In genomic region chr7:18414885-18415284, GRCh38 we compare ENCODE assay signal across 14 cellular contexts.
"Had no signal": no experiment of that assay in that cellular context is flagged by ENCODE, and none has a peak within 500 bp of the region (broad histone marks: within the 10 kb centered on the region; RNA-seq: fewer than 3 reads in every experiment).

No MANE protein-coding gene starts in this region.

- H3K4me1 Mint-ChIP-seq: activated CD4-positive, alpha-beta memory T cell treated with anti-CD3 and anti-CD28 coated beads, Interleukin-2, amount 10 ng/mL, durations not matched to agents 7 days and 5 days had no signal

- DNase-seq: activated CD4-positive, alpha-beta memory T cell treated with anti-CD3 and anti-CD28 coated beads, Interleukin-2, amount 10 ng/mL, durations not matched to agents 7 days and 5 days; activated T-cell treated with anti-CD3 and anti-CD28 coated beads, Interleukin-2, amount 50 U/mL, for 48 hours; aorta; esophagus squamous epithelium; foreskin keratinocyte; immature natural killer cell; left cardiac atrium; ovary; stimulated activated CD4-positive, alpha-beta T cell treated with anti-CD3 and anti-CD28 coated beads, Interleukin-12 subunit alpha, Interleukin-12 subunit beta, amount 100 ng/mL, for 4 hours; stimulated activated naive CD4-positive, alpha-beta T cell treated with Interleukin-2 at 50 U/mL for 16 hours; testis; upper lobe of right lung had no signal

- H3K9me3 Mint-ChIP-seq: activated CD4-positive, alpha-beta memory T cell treated with anti-CD3 and anti-CD28 coated beads, Interleukin-2, amount 10 ng/mL, durations not matched to agents 7 days and 5 days; immature natural killer cell had no signal

- H3K36me3 Mint-ChIP-seq: immature natural killer cell had no signal

- H3K4me1 ChIP-seq: esophagus squamous epithelium, foreskin keratinocyte, testis, upper lobe of right lung had no signal

- H3K9me3 ChIP-seq: esophagus squamous epithelium, ovary, testis, upper lobe of right lung had no signal

- ATAC-seq: foreskin keratinocyte, left cardiac atrium, upper lobe of right lung had no signal

- H3K27me3 ChIP-seq: esophagus squamous epithelium, foreskin keratinocyte, ovary, testis, upper lobe of right lung had no signal

- H3K27me3 Mint-ChIP-seq: activated CD4-positive, alpha-beta memory T cell treated with anti-CD3 and anti-CD28 coated beads, Interleukin-2, amount 10 ng/mL, durations not matched to agents 7 days and 5 days had no signal

- H3K27ac ChIP-seq: esophagus squamous epithelium, foreskin keratinocyte, ovary, testis, upper lobe of right lung had no signal

- H3K36me3 ChIP-seq: esophagus squamous epithelium, ovary, upper lobe of right lung had no signal

- H3K27ac Mint-ChIP-seq: activated CD4-positive, alpha-beta memory T cell treated with anti-CD3 and anti-CD28 coated beads, Interleukin-2, amount 10 ng/mL, durations not matched to agents 7 days and 5 days; immature natural killer cell; nephron had no signal

- H3K4me3 ChIP-seq: esophagus squamous epithelium, lung, ovary, testis, upper lobe of right lung had no signal

- H3K4me3 Mint-ChIP-seq: activated CD4-positive, alpha-beta memory T cell treated with anti-CD3 and anti-CD28 coated beads, Interleukin-2, amount 10 ng/mL, durations not matched to agents 7 days and 5 days; immature natural killer cell; nephron had no signal
